10 cellular contexts compared by ENCODE assay signal in the genomic region with DNA sequence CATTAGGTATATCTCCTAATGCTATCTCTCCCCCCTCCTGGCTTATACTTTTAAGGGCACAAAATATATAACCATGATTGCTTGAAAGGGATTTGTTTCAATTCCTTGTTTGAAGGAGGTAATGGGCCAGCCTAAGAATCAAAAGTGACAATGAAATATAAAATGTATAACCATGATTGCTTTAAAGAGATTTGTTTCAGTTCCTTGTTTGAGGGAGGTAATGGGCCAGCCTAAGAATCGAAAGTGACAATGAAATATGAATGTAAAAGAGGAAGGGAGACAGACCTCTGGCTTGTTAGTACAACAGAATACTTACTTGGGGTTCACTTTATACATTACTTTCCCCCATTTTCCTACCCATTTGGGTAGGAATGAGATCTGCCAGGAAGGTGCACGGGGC. TPM values are rescaled to one million over a fixed set of nuclear protein-coding genes. Genes with fewer than 3 reads are reported as not detected.
DNase-seq lines count a peak whose midpoint lies in the region; ATAC-seq lines count a peak whose summit lies in the region.
"Had no signal": no experiment of that assay in that cellular context is flagged by ENCODE, and none has a peak within 500 bp of the region (broad histone marks: within the 10 kb centered on the region; RNA-seq: fewer than 3 reads in every experiment).

No MANE protein-coding gene starts in this region.

- peaks cover 0 to 38% (median 0%) of the 10 kb centered on the region in 11 experiments; a peak in 5 of 22 replicates for H3K27me3 ChIP-seq in BLaER1 treated with 17β-estradiol and CSF1 and Interleukin-3, amounts not matched to agents 10 nM and 100 nM
- H3K27me3 ChIP-seq in Karpas-422 (ENCODE audit: low read length), result no peaks in the 10 kb centered on the region

- no peak overlapping the region for H2AFZ ChIP-seq in Karpas-422 (ENCODE audit: low read length)

- H3K9me2 ChIP-seq in Karpas-422 (replicated peaks; ENCODE audit: insufficient read depth, low read length), result no peaks in the 10 kb centered on the region

- DNase-seq in Karpas-422 (peak; percentile 76), NCI-H82 treated with DMSO at 0.1 percent for 48 hours (lab: John Stamatoyannopoulos, UW; ENCODE audit: unreplicated experiment) (no peak), iPS-NIHi11 (ENCODE audit: low spot score) (no peak), substantia nigra (lab: John Stamatoyannopoulos, UW) (no peak)
- DNase-seq in activated naive CD4-positive, alpha-beta T cell treated with Interleukin-2 at 50 U/mL for 16 hours, result no peak
- DNase-seq: activated naive CD4-positive, alpha-beta T cell treated with anti-CD3 and anti-CD28 coated beads, Interleukin-2, amount 10 ng/mL, durations not matched to agents 7 days and 5 days; NCI-H526 treated with DMSO at 0.1 percent for 48 hours had no signal

- H3K36me3 ChIP-seq in BLaER1 treated with 17β-estradiol and CSF1 and Interleukin-3, amounts not matched to agents 10 nM and 100 nM, result no peaks in the 10 kb centered on the region
- no peaks in the 10 kb centered on the region for H3K36me3 ChIP-seq in Karpas-422 (ENCODE audit: insufficient read depth, low read length)

- ATAC-seq in GM19328 (IDR thresholded peaks at IDR 0.05; ENCODE audit: unreplicated experiment) (peak; percentile 94), HG02870 (IDR thresholded peaks at IDR 0.05; ENCODE audit: unreplicated experiment) (peak; percentile 95)

- no peak overlapping the region for H3K4me3 ChIP-seq in BLaER1 treated with 17β-estradiol and CSF1 and Interleukin-3, amounts not matched to agents 10 nM and 100 nM
- no peak overlapping the region for H3K4me3 ChIP-seq in Karpas-422 (ENCODE audit: low read length)

- H3K79me2 ChIP-seq in Karpas-422 (ENCODE audit: low read length), result no peaks in the 10 kb centered on the region

- no peak overlapping the region for H3K27ac ChIP-seq in BLaER1 treated with 17β-estradiol and CSF1 and Interleukin-3, amounts not matched to agents 10 nM and 100 nM
- no peak overlapping the region for H3K27ac ChIP-seq in Karpas-422 (ENCODE audit: low read length)
- no peak overlapping the region for H3K27ac ChIP-seq in substantia nigra (ENCODE audit: low read depth, low read length, poor library complexity, severe bottlenecking)

- no peaks in the 10 kb centered on the region for H3K9me3 ChIP-seq in BLaER1 treated with 17β-estradiol and CSF1 and Interleukin-3, amounts not matched to agents 10 nM and 100 nM (replicated peaks in 1 of 11)
- H3K9me3 ChIP-seq in Karpas-422 (ENCODE audit: low read length), result no peaks in the 10 kb centered on the region

- H4K20me1 ChIP-seq in BLaER1 treated with 17β-estradiol and CSF1 and Interleukin-3, amounts not matched to agents 10 nM and 100 nM, result peaks cover 0 to 7% (median 0%) of the 10 kb centered on the region in 11 experiments; a peak in 2 of 22 replicates
- H4K20me1 ChIP-seq in Karpas-422 (ENCODE audit: insufficient read depth, low read depth, low read length), result no peaks in the 10 kb centered on the region

- H3K4me2 ChIP-seq in BLaER1 treated with 17β-estradiol and CSF1 and Interleukin-3, amounts not matched to agents 10 nM and 100 nM, result peak overlapping the region; percentile 46 to 81 (median 66)
- peak overlapping the region; percentile 2 for H3K4me2 ChIP-seq in Karpas-422 (ENCODE audit: low read depth, low read length, poor library complexity, severe bottlenecking)

- no peak overlapping the region for H3K9ac ChIP-seq in BLaER1 treated with 17β-estradiol and CSF1 and Interleukin-3, amounts not matched to agents 10 nM and 100 nM
- H3K9ac ChIP-seq in Karpas-422 (ENCODE audit: low read length), result no peak overlapping the region

- H3K4me1 ChIP-seq in BLaER1 treated with 17β-estradiol and CSF1 and Interleukin-3, amounts not matched to agents 10 nM and 100 nM, result peaks cover 6 to 17% (median 11%) of the 10 kb centered on the region in 10 experiments
- H3K4me1 ChIP-seq in Karpas-422 (ENCODE audit: low read length), result peaks cover 15% of the 10 kb centered on the region

RNA-seq across cellular contexts. Expression of gene FOXC1, which starts 55.5 kb away (rescaled TPM):
- total RNA-seq in Karpas-422 (2014; rRNA removed; shearing (Covaris generic); ENCODE audit: low replicate concordance), result not detected in 2 replicates
